1 cellular context compared by ENCODE assay signal in the genomic region with DNA sequence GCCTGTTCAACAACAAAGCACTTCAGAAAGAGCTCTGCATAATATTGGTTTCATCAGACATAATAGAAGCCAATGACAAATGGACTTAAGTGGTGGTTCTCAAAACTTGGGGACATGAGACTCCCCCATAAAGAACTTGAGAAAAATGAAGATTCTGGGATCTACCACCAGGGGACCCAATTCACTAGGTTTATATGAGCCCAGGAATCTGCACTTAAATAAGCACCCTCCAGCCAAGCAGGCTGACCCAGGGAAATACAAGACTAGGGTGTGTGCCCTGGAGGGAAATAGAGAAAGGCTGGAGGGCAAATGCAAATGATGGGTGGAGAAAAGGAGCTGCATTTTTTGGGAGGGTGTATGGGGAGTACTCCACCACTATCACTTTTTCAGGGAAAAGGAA.
TF ChIP-seq lines count a peak whose summit lies in the region.

No MANE protein-coding gene starts in this region.

TF ChIP-seq in SK-N-SH, 30 proteins besides CTCF, POLR2A, EP300 and RAD21 (continued from another document):
- no peak for TF ChIP-seq CHD2 (IDR thresholded peaks at IDR 0.05; ENCODE audit: low read length, partially characterized antibody)
- TF ChIP-seq, protein P1, sequence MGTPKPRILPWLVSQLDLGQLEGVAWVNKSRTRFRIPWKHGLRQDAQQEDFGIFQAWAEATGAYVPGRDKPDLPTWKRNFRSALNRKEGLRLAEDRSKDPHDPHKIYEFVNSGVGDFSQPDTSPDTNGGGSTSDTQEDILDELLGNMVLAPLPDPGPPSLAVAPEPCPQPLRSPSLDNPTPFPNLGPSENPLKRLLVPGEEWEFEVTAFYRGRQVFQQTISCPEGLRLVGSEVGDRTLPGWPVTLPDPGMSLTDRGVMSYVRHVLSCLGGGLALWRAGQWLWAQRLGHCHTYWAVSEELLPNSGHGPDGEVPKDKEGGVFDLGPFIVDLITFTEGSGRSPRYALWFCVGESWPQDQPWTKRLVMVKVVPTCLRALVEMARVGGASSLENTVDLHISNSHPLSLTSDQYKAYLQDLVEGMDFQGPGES (IDR thresholded peaks at IDR 0.05; ENCODE audit: low read depth, low read length): no peak
- TF ChIP-seq MXI1 (IDR thresholded peaks at IDR 0.05; ENCODE audit: low read depth, low read length): no peak
- TF ChIP-seq, protein P2, sequence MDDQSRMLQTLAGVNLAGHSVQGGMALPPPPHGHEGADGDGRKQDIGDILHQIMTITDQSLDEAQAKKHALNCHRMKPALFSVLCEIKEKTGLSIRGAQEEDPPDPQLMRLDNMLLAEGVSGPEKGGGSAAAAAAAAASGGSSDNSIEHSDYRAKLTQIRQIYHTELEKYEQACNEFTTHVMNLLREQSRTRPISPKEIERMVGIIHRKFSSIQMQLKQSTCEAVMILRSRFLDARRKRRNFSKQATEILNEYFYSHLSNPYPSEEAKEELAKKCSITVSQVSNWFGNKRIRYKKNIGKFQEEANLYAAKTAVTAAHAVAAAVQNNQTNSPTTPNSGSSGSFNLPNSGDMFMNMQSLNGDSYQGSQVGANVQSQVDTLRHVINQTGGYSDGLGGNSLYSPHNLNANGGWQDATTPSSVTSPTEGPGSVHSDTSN (IDR thresholded peaks at IDR 0.05): no peak
- no peak for TF ChIP-seq RCOR1 (IDR thresholded peaks at IDR 0.05; ENCODE audit: low read length)
- TF ChIP-seq TEAD4 (IDR thresholded peaks at IDR 0.05; ENCODE audit: borderline replicate concordance, insufficient read depth): no peak
- TF ChIP-seq TAF1 (IDR thresholded peaks at IDR 0.05; ENCODE audit: borderline replicate concordance, low read depth, low read length): no peak
- TF ChIP-seq ELF1 (IDR thresholded peaks at IDR 0.05): no peak
- no peak for TF ChIP-seq RFX5 (IDR thresholded peaks at IDR 0.05; ENCODE audit: low read length)
